ENCODE assay signal across 33 cellular contexts in genomic region chr12:96786808-96787207, GRCh38.
"Had no signal": no experiment of that assay in that cellular context is flagged by ENCODE, and none has a peak within 500 bp of the region (broad histone marks: within the 10 kb centered on the region; RNA-seq: fewer than 3 reads in every experiment).

No MANE protein-coding gene starts in this region.

- H3K27ac Mint-ChIP-seq: activated B cell treated with CpG ODN at 0.5 μM for 24 hours; activated naive CD4-positive, alpha-beta T cell treated with anti-CD3 and anti-CD28 coated beads, Interleukin-2, amount 10 ng/mL, durations not matched to agents 7 days and 5 days; activated naive CD4-positive, alpha-beta T cell treated with anti-CD3 and anti-CD28 coated beads, Interleukin-2, amount 50 U/mL, for 72 hours; activated naive CD8-positive, alpha-beta T cell treated with anti-CD3 and anti-CD28 coated beads, Interleukin-2, amount 10 ng/mL, durations not matched to agents 7 days and 5 days; activated T-cell treated with anti-CD3 and anti-CD28 coated beads, Interleukin-2, amount 50 U/mL, for 24 hours; activated T-cell treated with anti-CD3 and anti-CD28 coated beads, Interleukin-2, amount 50 U/mL, for 72 hours; endodermal cell; T-cell; T-helper 17 cell; T-helper 2 cell treated with Interferon-gamma antibody and Interleukin-4, amounts not matched to agents 5 μg/mL and 100 μg/mL, for 36 hours had no signal

- H3K36me3 Mint-ChIP-seq: activated naive CD4-positive, alpha-beta T cell treated with anti-CD3 and anti-CD28 coated beads, Interleukin-2, amount 10 ng/mL, durations not matched to agents 7 days and 5 days; activated naive CD4-positive, alpha-beta T cell treated with anti-CD3 and anti-CD28 coated beads, Interleukin-2, amount 50 U/mL, for 72 hours; activated naive CD8-positive, alpha-beta T cell treated with anti-CD3 and anti-CD28 coated beads, Interleukin-2, amount 10 ng/mL, durations not matched to agents 7 days and 5 days; T-cell had no signal

- H3K9me3 Mint-ChIP-seq: activated B cell treated with CpG ODN at 0.5 μM for 24 hours; activated naive CD4-positive, alpha-beta T cell treated with anti-CD3 and anti-CD28 coated beads, Interleukin-2, amount 10 ng/mL, durations not matched to agents 7 days and 5 days; activated naive CD4-positive, alpha-beta T cell treated with anti-CD3 and anti-CD28 coated beads, Interleukin-2, amount 50 U/mL, for 72 hours; activated naive CD8-positive, alpha-beta T cell treated with anti-CD3 and anti-CD28 coated beads, Interleukin-2, amount 10 ng/mL, durations not matched to agents 7 days and 5 days; activated T-cell treated with anti-CD3 and anti-CD28 coated beads, Interleukin-2, amount 50 U/mL, for 24 hours; activated T-cell treated with anti-CD3 and anti-CD28 coated beads, Interleukin-2, amount 50 U/mL, for 72 hours; endodermal cell; T-cell; T-helper 2 cell treated with Interferon-gamma antibody and Interleukin-4, amounts not matched to agents 5 μg/mL and 100 μg/mL, for 36 hours had no signal

- ATAC-seq: activated CD4-positive, CD25-positive, alpha-beta regulatory T cell treated with anti-CD3 and anti-CD28 coated beads, Interleukin-2, amount 50 U/mL, for 24 hours; activated naive CD4-positive, alpha-beta T cell treated with anti-CD3 and anti-CD28 coated beads, Interleukin-2, amount 50 U/mL, for 72 hours; activated T-cell treated with anti-CD3 and anti-CD28 coated beads, Interleukin-2, amount 50 U/mL, for 72 hours; gastroesophageal sphincter; heart right ventricle; T-cell; T-helper 17 cell had no signal

- H2AFZ ChIP-seq: hepatocyte had no signal

- H3K27me3 ChIP-seq: ascending aorta, brain microvascular endothelial cell, colonic mucosa, dorsolateral prefrontal cortex, esophagus squamous epithelium, gastroesophageal sphincter, heart right ventricle, hepatocyte had no signal

- H3K4me3 ChIP-seq: ascending aorta, colonic mucosa, dorsolateral prefrontal cortex, esophagus squamous epithelium, gastroesophageal sphincter, heart right ventricle, hepatocyte had no signal

- H3K27ac ChIP-seq: ascending aorta, brain microvascular endothelial cell, colonic mucosa, dorsolateral prefrontal cortex, epithelial cell of prostate, esophagus squamous epithelium, gastroesophageal sphincter, heart right ventricle, hepatocyte, WERI-Rb-1 had no signal

- H3K4me2 ChIP-seq: hepatocyte had no signal

- H3K4me3 Mint-ChIP-seq: activated B cell treated with CpG ODN at 0.5 μM for 24 hours; activated naive CD4-positive, alpha-beta T cell treated with anti-CD3 and anti-CD28 coated beads, Interleukin-2, amount 10 ng/mL, durations not matched to agents 7 days and 5 days; activated naive CD8-positive, alpha-beta T cell treated with anti-CD3 and anti-CD28 coated beads, Interleukin-2, amount 10 ng/mL, durations not matched to agents 7 days and 5 days; activated T-cell treated with anti-CD3 and anti-CD28 coated beads, Interleukin-2, amount 50 U/mL, for 24 hours; activated T-cell treated with anti-CD3 and anti-CD28 coated beads, Interleukin-2, amount 50 U/mL, for 72 hours; endodermal cell; T-cell; T-helper 17 cell; T-helper 2 cell treated with Interferon-gamma antibody and Interleukin-4, amounts not matched to agents 5 μg/mL and 100 μg/mL, for 36 hours had no signal

- H3K79me2 ChIP-seq: hepatocyte had no signal

- H3K36me3 ChIP-seq: ascending aorta, brain microvascular endothelial cell, colonic mucosa, esophagus squamous epithelium, gastroesophageal sphincter, heart right ventricle, WERI-Rb-1 had no signal

- DNase-seq: activated B cell treated with CpG ODN at 0.5 μM for 24 hours; activated CD4-positive, alpha-beta T cell treated with anti-CD3 and anti-CD28 coated beads for 48 hours; activated CD4-positive, alpha-beta T cell treated with anti-CD3 and anti-CD28 coated beads, Interleukin-2, amount 50 U/mL, for 1 hour; activated CD4-positive, alpha-beta T cell treated with anti-CD3 and anti-CD28 coated beads, Interleukin-2, amount 50 U/mL, for 48 hours; activated CD8-positive, alpha-beta memory T cell treated with anti-CD3 and anti-CD28 coated beads, Interleukin-2, amount 50 U/mL, for 48 hours; activated gamma-delta T cell; activated naive CD4-positive, alpha-beta T cell; activated naive CD4-positive, alpha-beta T cell treated with anti-CD3 and anti-CD28 coated beads, Interleukin-2, amount 10 ng/mL, durations not matched to agents 7 days and 5 days; activated naive CD8-positive, alpha-beta T cell treated with anti-CD3 and anti-CD28 coated beads, Interleukin-2, amount 10 ng/mL, durations not matched to agents 7 days and 5 days; activated T-cell treated with anti-CD3 and anti-CD28 coated beads for 4 hours; activated T-cell treated with anti-CD3 and anti-CD28 coated beads, Interleukin-2, amount 50 U/mL, for 24 hours; activated T-cell treated with anti-CD3 and anti-CD28 coated beads, Interleukin-2, amount 50 U/mL, for 72 hours; brain microvascular endothelial cell; caudate nucleus; cerebellar nuclear complex; colonic mucosa; dorsolateral prefrontal cortex; effector memory CD4-positive, alpha-beta T cell; endodermal cell; esophagus squamous epithelium; foreskin melanocyte; heart right ventricle; T-cell; T-helper 17 cell; T1000; WERI-Rb-1 had no signal

- H3K4me1 Mint-ChIP-seq: activated B cell treated with CpG ODN at 0.5 μM for 24 hours; activated naive CD4-positive, alpha-beta T cell treated with anti-CD3 and anti-CD28 coated beads, Interleukin-2, amount 10 ng/mL, durations not matched to agents 7 days and 5 days; activated naive CD8-positive, alpha-beta T cell treated with anti-CD3 and anti-CD28 coated beads, Interleukin-2, amount 10 ng/mL, durations not matched to agents 7 days and 5 days; endodermal cell; T-cell; T-helper 17 cell had no signal

- H3K4me1 ChIP-seq: ascending aorta, colonic mucosa, esophagus squamous epithelium, gastroesophageal sphincter, heart right ventricle had no signal

- H3K27me3 Mint-ChIP-seq: activated B cell treated with CpG ODN at 0.5 μM for 24 hours; activated T-cell treated with anti-CD3 and anti-CD28 coated beads, Interleukin-2, amount 50 U/mL, for 24 hours had no signal

- H3K9me3 ChIP-seq: ascending aorta, colonic mucosa, esophagus squamous epithelium, gastroesophageal sphincter, heart right ventricle had no signal
